In the genomic region with DNA sequence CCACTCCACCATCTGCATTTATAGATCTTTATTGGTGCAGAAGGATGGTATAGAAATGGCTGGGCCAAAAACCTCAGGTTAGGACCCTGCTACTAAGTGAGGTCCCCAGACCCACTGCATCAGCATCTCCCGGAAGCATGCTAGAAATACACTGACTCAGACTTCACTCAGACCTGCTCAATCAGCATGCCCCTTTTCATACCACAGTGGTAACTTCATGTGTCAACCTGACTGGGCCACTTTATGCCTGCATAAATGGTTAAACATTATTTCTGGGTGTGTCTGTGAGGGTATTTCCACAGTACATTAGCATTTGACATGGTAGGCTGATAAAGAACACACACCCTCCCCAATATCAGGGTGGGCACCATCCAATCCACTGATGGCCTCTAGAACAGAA, we compare ENCODE assay signal across 18 cellular contexts.
DNase-seq lines count a peak whose midpoint lies in the region; ATAC-seq, FAIRE-seq and TF ChIP-seq lines count a peak whose summit lies in the region.
"Had no signal": no experiment of that assay in that cellular context is flagged by ENCODE, and none has a peak within 500 bp of the region (broad histone marks: within the 10 kb centered on the region; RNA-seq: fewer than 3 reads in every experiment).

No MANE protein-coding gene starts in this region.

- no peak overlapping the region for H3K9ac ChIP-seq in keratinocyte (ENCODE audit: control insufficient read depth, extremely low read depth, insufficient read depth, low read length)
- H3K9ac ChIP-seq: GM23248 had no signal

- H3K27me3 ChIP-seq in keratinocyte (ENCODE audit: control insufficient read depth, extremely low read depth, insufficient read depth, low read length): no peaks in the 10 kb centered on the region

- no peaks in the 10 kb centered on the region for H3K36me3 ChIP-seq in keratinocyte (ENCODE audit: control insufficient read depth in 2 of 2, extremely low read depth in 1 of 2, insufficient read depth in 2 of 2, low read length in 2 of 2)

- H4K20me1 ChIP-seq in keratinocyte (ENCODE audit: control insufficient read depth, extremely low read depth, insufficient read depth, low read length): no peaks in the 10 kb centered on the region

- no peaks in the 10 kb centered on the region for H3K9me3 ChIP-seq in keratinocyte (ENCODE audit: control insufficient read depth, low read depth, low read length)

- dilution Hi-C loops in keratinocyte (cut with MboI; ENCODE audit: extremely low pct_ligation_motif_present, low sequenced_read_pairs): no loop called here

- ATAC-seq in GM21529 (IDR thresholded peaks at IDR 0.05; ENCODE audit: unreplicated experiment): no peak
- ATAC-seq in GM18870 (IDR thresholded peaks at IDR 0.05; ENCODE audit: unreplicated experiment): no peak

- no peaks in the 10 kb centered on the region for H3K79me2 ChIP-seq in keratinocyte (ENCODE audit: control insufficient read depth, insufficient read depth, low read length)

- FAIRE-seq in RCC 7860 (lab: Jason Lieb, UNC) (no peak), keratinocyte (lab: Jason Lieb, UNC) (no peak)
- FAIRE-seq: G401.6, GM12892, GM19239, H1 had no signal

- H3K4me2 ChIP-seq in keratinocyte (ENCODE audit: control insufficient read depth, extremely low read depth, insufficient read depth, low read depth, low read length): no peak overlapping the region

- H3K4me3 ChIP-seq in epithelial cell of esophagus (ENCODE audit: low read length) (no peak overlapping the region), keratinocyte (ENCODE audit: control insufficient read depth in 2 of 3, extremely low read depth in 1 of 3, insufficient read depth in 2 of 3, low read depth in 1 of 3, low read length in 3 of 3) (no peak overlapping the region)
- H3K4me3 ChIP-seq: GM23248 had no signal

- H3K27ac ChIP-seq in keratinocyte (ENCODE audit: control insufficient read depth, insufficient read depth, low read length): peak overlapping the region; percentile 66
- H3K27ac ChIP-seq: GM23248 had no signal

- H3K9me1 ChIP-seq in keratinocyte (ENCODE audit: control insufficient read depth, extremely low read depth, insufficient read depth, low read length): no peaks in the 10 kb centered on the region

- DNase-seq in RCC 7860 (ENCODE audit: low spot score): peak; percentile 4
- peak; percentile 50 for DNase-seq in epithelial cell of esophagus (ENCODE audit: low read depth)
- DNase-seq in keratinocyte (ENCODE audit: low read depth, low spot score): no peak
- DNase-seq in activated CD8-positive, alpha-beta memory T cell treated with anti-CD3 and anti-CD28 coated beads, Interleukin-2, amount 50 U/mL, for 48 hours: no peak
- DNase-seq: C1 segment of cervical spinal cord; CD4-positive, alpha-beta memory T cell; COR-L47; DMS153; DND-41; GM23248; H7; HCEC 1CT had no signal

- TF ChIP-seq CTCF in epithelial cell of esophagus (IDR thresholded peaks at IDR 0.05; ENCODE audit: insufficient read depth, low read depth, low read length, missing control alignments): no peak
- TF ChIP-seq CTCF in keratinocyte (optimal IDR thresholded peaks at IDR 0.05 in 1 of 3, IDR thresholded peaks at IDR 0.05 in 1 of 3, conservative IDR thresholded peaks at IDR 0.05 in 1 of 3; ENCODE audit: extremely low read depth in 1 of 3, insufficient read depth in 2 of 3, low read length in 3 of 3): no peak

- H3K4me1 ChIP-seq in keratinocyte (ENCODE audit: control insufficient read depth, extremely low read depth, insufficient read depth, low read length): peaks cover 31% of the 10 kb centered on the region

- no peak overlapping the region for H2AFZ ChIP-seq in keratinocyte (ENCODE audit: control insufficient read depth, low read length)
- H2AFZ ChIP-seq: GM23248 had no signal

Comparison
In these comparisons a context has a peak if more than half of its experiments do, and no peak if none do; other contexts are left out.
1. DNase-seq: peak in RCC 7860 (single experiment) and epithelial cell of esophagus (single experiment); none in keratinocyte (single experiment) and activated CD8-positive, alpha-beta memory T cell treated with anti-CD3 and anti-CD28 coated beads, Interleukin-2, amount 50 U/mL, for 48 hours (single experiment).